10 cellular contexts compared by ENCODE assay signal in genomic region chr2:189660803-189661147, GRCh38. TPM values are rescaled to one million over a fixed set of nuclear protein-coding genes. Genes with fewer than 3 reads are reported as not detected.
DNase-seq lines count a peak whose midpoint lies in the region; ATAC-seq, FAIRE-seq and TF ChIP-seq lines count a peak whose summit lies in the region.
"Had no signal": no experiment of that assay in that cellular context is flagged by ENCODE, and none has a peak within 500 bp of the region (broad histone marks: within the 10 kb centered on the region; RNA-seq: fewer than 3 reads in every experiment).

No MANE protein-coding gene starts in this region.

- no peak for ATAC-seq in HCT116
- ATAC-seq in GM21737 (IDR thresholded peaks at IDR 0.05; ENCODE audit: unreplicated experiment) = no peak

- H3K27me3 ChIP-seq in HCT116 (ENCODE audit: insufficient read depth, low read length) (no peaks in the 10 kb centered on the region), keratinocyte (ENCODE audit: control insufficient read depth, extremely low read depth, insufficient read depth, low read length) (no peaks in the 10 kb centered on the region), transverse colon (no peaks in the 10 kb centered on the region)
- H3K27me3 ChIP-seq: BE2C, dorsolateral prefrontal cortex, tibial artery had no signal

- POLR2A ChIA-PET in HCT116 (lab: Charles Lee) = interaction anchor here (0.7 kb wide), 1 partner anchor 102 kb away, joined by 4 read pairs; the partner anchor contains the start of gene OSGEPL1
- POLR2A ChIA-PET in OCI-LY7 (lab: Charles Lee) = interaction anchor here (0.6 to 3.0 kb wide), 12 partner anchors 9 to 414 kb away, joined by 3 to 16 read pairs (median 4); partner anchors contain the start of gene OSGEPL1

- peak overlapping the region; percentile 98 for H2AFZ ChIP-seq in HCT116 (ENCODE audit: low read depth, low read length, poor library complexity, severe bottlenecking)
- peak overlapping the region; percentile 96 for H2AFZ ChIP-seq in OCI-LY7 (ENCODE audit: low read length)
- H2AFZ ChIP-seq in keratinocyte (ENCODE audit: control insufficient read depth, low read length) = peak overlapping the region; percentile 39

- WGBS in transverse colon (ENCODE audit: low coverage in 1 of 2), 2 donors = 4 to 9% methylated on average over 4 of the region's 4 CpGs

- in situ Hi-C loops in transverse colon (cut with MboI; ENCODE audit: low pct_ligation_motif_present in 1 of 4, low pct_unique_long_range_greater_than_20kb in 1 of 4, low sequenced_read_pairs in 3 of 4) = loop anchor here in 2 of 4 donors (25.0 kb wide), 2 partner anchors 127 to 402 kb away; partner anchors contain the start of genes MSTN (in 1 of the 2), ORMDL1 (in 1 of the 2) and PMS1 (in 1 of the 2)

- no peak overlapping the region for H3K27ac ChIP-seq in HCT116 (ENCODE audit: low read depth, low read length)
- H3K27ac ChIP-seq in OCI-LY7 (ENCODE audit: low read depth, low read length, poor library complexity, severe bottlenecking) = no peak overlapping the region
- no peak overlapping the region for H3K27ac ChIP-seq in keratinocyte (ENCODE audit: control insufficient read depth, insufficient read depth, low read length)
- H3K27ac ChIP-seq in transverse colon = peak overlapping the region in 3 of 4 donors; percentile 10 to 85 (median 21)

- H3K4me1 ChIP-seq in HCT116 (ENCODE audit: control insufficient read depth in 1 of 2, insufficient read depth in 2 of 2, low read length in 2 of 2) = peaks cover 0 to 11% of the 10 kb centered on the region in 2 experiments; a peak in 2 of 4 replicates
- peaks cover 41% of the 10 kb centered on the region for H3K4me1 ChIP-seq in OCI-LY7 (ENCODE audit: insufficient read depth, low read length, poor library complexity, severe bottlenecking)
- H3K4me1 ChIP-seq in keratinocyte (ENCODE audit: control insufficient read depth, extremely low read depth, insufficient read depth, low read length) = peaks cover 4% of the 10 kb centered on the region
- peaks cover 0 to 29% (median 13%) of the 10 kb centered on the region in 4 donors for H3K4me1 ChIP-seq in transverse colon
- H3K4me1 ChIP-seq: BE2C had no signal

- dilution Hi-C loops in keratinocyte (cut with MboI; ENCODE audit: extremely low pct_ligation_motif_present, low sequenced_read_pairs) = no loop called here

- TF ChIP-seq EP300 in transverse colon (IDR thresholded peaks at IDR 0.05; ENCODE audit: low read depth) = no peak

- CTCF ChIA-PET in HCT116 (lab: Charles Lee) = interaction anchor here (0.6 to 1.9 kb wide), 27 partner anchors 10 to 707 kb away, joined by 3 to 16 read pairs (median 4); partner anchors contain the start of gene OSGEPL1
- CTCF ChIA-PET in OCI-LY7 (lab: Charles Lee; ENCODE audit: unreplicated experiment) = interaction anchor here (0.6 to 1.5 kb wide), 7 partner anchors 11 to 411 kb away, joined by 3 to 4 read pairs (median 3); partner anchors contain the start of gene OSGEPL1

- H3K9ac ChIP-seq in HCT116 (ENCODE audit: low read length) (no peak overlapping the region), keratinocyte (ENCODE audit: control insufficient read depth, extremely low read depth, insufficient read depth, low read length) (no peak overlapping the region)

- H4K20me1 ChIP-seq in HCT116 (ENCODE audit: insufficient read depth) (no peaks in the 10 kb centered on the region), OCI-LY7 (ENCODE audit: insufficient read depth, low read length) (peaks cover 13% of the 10 kb centered on the region; the same call in 1 of the 2 replicates), keratinocyte (ENCODE audit: control insufficient read depth, extremely low read depth, insufficient read depth, low read length) (no peaks in the 10 kb centered on the region)

- FAIRE-seq in keratinocyte (lab: Jason Lieb, UNC) = no peak

- H3K9me1 ChIP-seq in keratinocyte (ENCODE audit: control insufficient read depth, extremely low read depth, insufficient read depth, low read length) = no peaks in the 10 kb centered on the region

- BruUV-seq in HCT116 (replicated peaks; lab: Mats Ljungman, UMichigan) (no TSS peak), OCI-LY7 (replicated peaks; lab: Mats Ljungman, UMichigan) (no TSS peak)

- RAD21 ChIA-PET in HCT116 (lab: Charles Lee; ENCODE audit: low non-redundant PET in 1 of 2, low total read pairs in 2 of 2, uncharacterized antibody in 2 of 2, unreplicated experiment in 2 of 2) = interaction anchor here (0.6 to 1.0 kb wide), 4 partner anchors 36 to 412 kb away, joined by 3 to 6 read pairs (median 4); no protein-coding TSS in a partner anchor

- peak overlapping the region; percentile 65 for H3K4me2 ChIP-seq in HCT116 (ENCODE audit: low read length)
- peak overlapping the region; percentile 58 for H3K4me2 ChIP-seq in OCI-LY7 (ENCODE audit: low read length)
- peak overlapping the region; percentile 39 for H3K4me2 ChIP-seq in keratinocyte (ENCODE audit: control insufficient read depth, extremely low read depth, insufficient read depth, low read depth, low read length)

- H3K9me2 ChIP-seq in HCT116 (ENCODE audit: insufficient read depth) (no peaks in the 10 kb centered on the region), OCI-LY7 (ENCODE audit: insufficient read depth, low read length) (no peaks in the 10 kb centered on the region)

- H3K36me3 ChIP-seq in HCT116 (ENCODE audit: control insufficient read depth in 1 of 2, insufficient read depth in 2 of 2, low read length in 2 of 2) (0 out of 4 replicates have a peak, but pooled peaks cover 0 to 2% of the 10 kb centered on the region in 2 experiments), OCI-LY7 (ENCODE audit: insufficient read depth, low read length) (peaks cover 13% of the 10 kb centered on the region; the same call in 1 of the 2 replicates), keratinocyte (ENCODE audit: control insufficient read depth in 2 of 2, extremely low read depth in 1 of 2, insufficient read depth in 2 of 2, low read length in 2 of 2) (no peaks in the 10 kb centered on the region), transverse colon (peaks cover 0 to 3% (median 0%) of the 10 kb centered on the region in 4 donors)
- H3K36me3 ChIP-seq: BE2C had no signal

- H3K4me3 ChIP-seq in HCT116 (replicated peaks in 1 of 2; ENCODE audit: low read depth in 1 of 2, low read length in 2 of 2) (peak overlapping the region; percentile 26 to 42), OCI-LY7 (ENCODE audit: low read depth, low read length, poor library complexity, severe bottlenecking) (no peak overlapping the region), keratinocyte (ENCODE audit: control insufficient read depth in 2 of 3, extremely low read depth in 1 of 3, insufficient read depth in 2 of 3, low read depth in 1 of 3, low read length in 3 of 3) (no peak overlapping the region), transverse colon (no peak overlapping the region)

- TF ChIP-seq RAD21 in HCT116 (IDR thresholded peaks at IDR 0.05; ENCODE audit: low read depth) = no peak

- intact Hi-C loops in HCT116 (cut with micrococcal nuclease) (loop anchor here (1.0 to 10.0 kb wide), 4 partner anchors 38 to 654 kb away; partner anchors contain the start of gene HIBCH), OCI-LY7 (cut with micrococcal nuclease; ENCODE audit: unreplicated experiment) (loop anchor here (1.0 to 5.0 kb wide), 7 partner anchors 38 to 872 kb away; partner anchors contain the start of genes HIBCH, NEMP2, ORMDL1 and OSGEPL1), transverse colon (cut with DNase I; ENCODE audit: low total_unique reads) (loop anchor here (5.0 kb wide), 1 partner anchor 37 kb away; no protein-coding TSS in a partner anchor)

- DNase-seq in HCT116 (ENCODE audit: low read depth, low spot score) = no peak
- no peak for DNase-seq in OCI-LY7 (ENCODE audit: low spot score)
- no peak for DNase-seq in keratinocyte (ENCODE audit: low read depth, low spot score)
- no peak for DNase-seq in transverse colon
- DNase-seq in stimulated activated CD4-positive, alpha-beta T cell treated with anti-CD3 and anti-CD28 coated beads, Interleukin-15, amount 100 ng/mL, for 24 hours = no peak
- DNase-seq in DMS53 treated with DMSO at 0.1 percent for 48 hours (lab: John Stamatoyannopoulos, UW; ENCODE audit: unreplicated experiment) = no peak

- TF ChIP-seq POLR2A in HCT116 (IDR thresholded peaks at IDR 0.05; ENCODE audit: borderline replicate concordance, extremely low read depth, insufficient read depth, insufficient read length) (no peak), transverse colon (IDR thresholded peaks at IDR 0.05) (no peak)

- H3K9me3 ChIP-seq in HCT116 (ENCODE audit: control insufficient read depth in 1 of 2, insufficient read depth in 1 of 2, low read depth in 1 of 2, low read length in 2 of 2) (no peaks in the 10 kb centered on the region), OCI-LY7 (ENCODE audit: low read length) (no peaks in the 10 kb centered on the region), keratinocyte (ENCODE audit: control insufficient read depth, low read depth, low read length) (no peaks in the 10 kb centered on the region), transverse colon (no peaks in the 10 kb centered on the region)
- H3K9me3 ChIP-seq: BE2C, tibial artery had no signal

- TF ChIP-seq CTCF in HCT116 (IDR thresholded peaks at IDR 0.05 in 2 of 3, conservative IDR thresholded peaks at IDR 0.05 in 1 of 3; ENCODE audit: borderline replicate concordance in 1 of 3, insufficient read depth in 1 of 3, low read depth in 2 of 3, low read length in 2 of 3) = no peak
- no peak for TF ChIP-seq CTCF in OCI-LY7 (conservative IDR thresholded peaks at IDR 0.05; ENCODE audit: low read length)
- no peak for TF ChIP-seq CTCF in keratinocyte (optimal IDR thresholded peaks at IDR 0.05 in 1 of 3, IDR thresholded peaks at IDR 0.05 in 1 of 3, conservative IDR thresholded peaks at IDR 0.05 in 1 of 3; ENCODE audit: extremely low read depth in 1 of 3, insufficient read depth in 2 of 3, low read length in 3 of 3)
- no peak for TF ChIP-seq CTCF in transverse colon (IDR thresholded peaks at IDR 0.05)

- H3K79me2 ChIP-seq in HCT116 (ENCODE audit: insufficient read depth, low read length) (peaks cover 41% of the 10 kb centered on the region), OCI-LY7 (ENCODE audit: insufficient read depth, low read depth, low read length) (peaks cover 31% of the 10 kb centered on the region), keratinocyte (ENCODE audit: control insufficient read depth, insufficient read depth, low read length) (peaks cover 25% of the 10 kb centered on the region)

RNA-seq across cellular contexts. Expression of gene ASNSD1, which starts 0.5 kb away (rescaled TPM):
- total RNA-seq in HCT116 (2021; ENCODE audit: unreplicated experiment) = 33.6 TPM
- 11.5 and 17.6 TPM in 2 replicates for polyA plus RNA-seq in HCT116 (2012)
- total RNA-seq in OCI-LY7 (2014; rRNA removed; shearing (Covaris generic)) = 36.3 and 36.8 TPM in 2 replicates
- 31.9 TPM in 2 replicates for total RNA-seq in OCI-LY7 (2022)
- 23.9 to 40.0 TPM (median 30.7 TPM) in 3 replicates for polyA plus RNA-seq in keratinocyte
- polyA plus RNA-seq in keratinocyte (2011; ENCODE audit: low read depth) = 54.0 TPM
- polyA plus RNA-seq in keratinocyte (2011; cell fraction: cytosol; rRNA removed) = 23.3 and 41.0 TPM in 2 replicates
- polyA plus RNA-seq in keratinocyte (2011; cell fraction: nucleus; rRNA removed) = 11.4 and 16.9 TPM in 2 replicates
- 20.1 and 31.0 TPM in 2 replicates for polyA plus RNA-seq in keratinocyte (2012; ENCODE audit: low replicate concordance)
- 1.9 to 20.8 TPM (median 10.6 TPM) in 3 replicates for polyA minus RNA-seq in keratinocyte
- 50.3 TPM for polyA minus RNA-seq in keratinocyte (2011; cell fraction: cytosol; rRNA and poly(A)+ RNA removed)
- 8.0 and 10.2 TPM in 2 replicates for polyA minus RNA-seq in keratinocyte (2011; cell fraction: nucleus; rRNA and poly(A)+ RNA removed)
- total RNA-seq in transverse colon = 10 to 100 TPM; 11.3 to 35.2 (median 20.2) TPM

RNA-seq across cellular contexts. Expression of gene ANKAR, which starts 13.7 kb away (rescaled TPM):
- total RNA-seq in HCT116 (2021; ENCODE audit: unreplicated experiment) = 0.84 TPM
- polyA plus RNA-seq in HCT116 (2012) = 0.04 and 0.39 TPM in 2 replicates
- 1.3 and 2.9 TPM in 2 replicates for total RNA-seq in OCI-LY7 (2014; rRNA removed; shearing (Covaris generic))
- 2.0 and 3.0 TPM in 2 replicates for total RNA-seq in OCI-LY7 (2022)
- polyA plus RNA-seq in keratinocyte = 0.41 to 1.6 TPM (median 1.4 TPM) in 3 replicates
- polyA plus RNA-seq in keratinocyte (2011; ENCODE audit: low read depth) = 0.31 TPM
- polyA plus RNA-seq in keratinocyte (2011; cell fraction: cytosol; rRNA removed) = 0.40 and 0.86 TPM in 2 replicates
- polyA plus RNA-seq in keratinocyte (2011; cell fraction: nucleus; rRNA removed) = 1.1 and 1.9 TPM in 2 replicates
- polyA plus RNA-seq in keratinocyte (2012; ENCODE audit: low replicate concordance) = 0.45 and 0.84 TPM in 2 replicates
- 1.4 to 2.8 TPM in 2 of 3 replicates, not detected in the other for polyA minus RNA-seq in keratinocyte
- polyA minus RNA-seq in keratinocyte (2011; cell fraction: cytosol; rRNA and poly(A)+ RNA removed) = 0.38 TPM
- 2.1 and 6.3 TPM in 2 replicates for polyA minus RNA-seq in keratinocyte (2011; cell fraction: nucleus; rRNA and poly(A)+ RNA removed)
- 10 to 100 TPM in 3 of 4 donors, 1 to 10 TPM in 1; 6.0 to 25.7 (median 16.3) TPM for total RNA-seq in transverse colon

Comparison
In these comparisons a context has a peak if more than half of its experiments do, and no peak if none do; other contexts are left out.
1. H2AFZ ChIP-seq: peak in every context shown above with its lines; median percentile 98 in HCT116; 96 in OCI-LY7; 39 in keratinocyte.
2. H3K27ac ChIP-seq: peak in transverse colon (3 of 4); none in HCT116 (single experiment), OCI-LY7 (single experiment) and keratinocyte (single experiment).
3. H3K4me3 ChIP-seq: peak in HCT116 (2 of 2); none in OCI-LY7 (single experiment), keratinocyte (0 of 3) and transverse colon (0 of 4).
4. Peak in every context shown above with its lines, with median percentiles within 50 percentile points of each other: H3K4me2 ChIP-seq.